Comparison of ENCODE assay signal across 17 cellular contexts in the genomic region with DNA sequence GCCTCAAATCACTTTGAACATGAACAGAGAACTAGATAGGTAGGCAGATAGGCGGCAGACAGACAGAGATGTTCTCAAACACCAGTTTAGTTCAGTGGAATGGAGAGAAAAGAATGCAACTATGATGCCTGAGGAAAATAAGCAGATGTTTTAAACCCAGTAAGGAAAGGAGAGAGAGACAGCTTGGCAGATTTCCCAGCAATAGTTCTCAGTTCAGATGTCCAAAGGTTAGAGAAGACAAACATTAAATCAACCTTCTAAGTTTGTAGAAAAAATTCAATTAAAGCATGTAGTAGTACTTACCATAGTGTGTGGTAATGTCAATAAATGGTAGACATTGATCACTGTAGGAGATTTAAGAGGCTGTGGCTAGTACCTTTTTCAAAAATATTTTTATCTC.
DNase-seq lines count a peak whose midpoint lies in the region; ATAC-seq and TF ChIP-seq lines count a peak whose summit lies in the region.
"Had no signal": no experiment of that assay in that cellular context is flagged by ENCODE, and none has a peak within 500 bp of the region (broad histone marks: within the 10 kb centered on the region; RNA-seq: fewer than 3 reads in every experiment).

No MANE protein-coding gene starts in this region.

- H3K4me1 Mint-ChIP-seq in chondrocyte (ENCODE audit: low read depth), result peaks cover 40% of the 10 kb centered on the region

- no peak overlapping the region for H3K9ac ChIP-seq in liver (ENCODE audit: low read depth in 1 of 2, low read length in 2 of 2)

- DNase-seq in AG10803 (ENCODE audit: low read depth) (peak; percentile 84), NCI-H1694 (lab: John Stamatoyannopoulos, UW) (peak; percentile 47), chondrocyte (ENCODE audit: low spot score) (no peak), left ventricle myocardium superior (no peak), NCI-H146 (lab: John Stamatoyannopoulos, UW) (no peak), NCI-H2227 (lab: John Stamatoyannopoulos, UW; ENCODE audit: unreplicated experiment) (no peak)
- DNase-seq: activated CD4-positive, CD25-positive, alpha-beta regulatory T cell treated with anti-CD3 and anti-CD28 coated beads, Interleukin-2, amount 50 U/mL, for 72 hours; central memory CD4-positive, alpha-beta T cell; esophagus squamous epithelium; left cardiac atrium; NCI-H1048; NK-92 treated with Interleukin-12 subunit alpha and Interleukin-12 subunit beta, amount 100 ng/mL, for 24 hours; stimulated activated CD4-positive, alpha-beta T cell treated with anti-CD3 and anti-CD28 coated beads, Interleukin-2, amount 100 ng/mL, for 48 hours; stimulated activated naive CD8-positive, alpha-beta T cell treated with anti-CD3 and anti-CD28 coated beads, Interleukin-15, Interleukin-2, amounts not matched to agents 100 U/mL and 50 U/mL, for 24 hours had no signal

- H3K4me3 ChIP-seq in AG10803 (ENCODE audit: low read length) (no peak overlapping the region), liver (ENCODE audit: low read depth in 1 of 3, low read length in 3 of 3) (no peak overlapping the region)
- H3K4me3 ChIP-seq: esophagus squamous epithelium had no signal

- no peaks in the 10 kb centered on the region for H3K27me3 ChIP-seq in liver (ENCODE audit: control insufficient read depth in 4 of 4, insufficient read depth in 4 of 4, low read length in 3 of 4)

- no peak for ATAC-seq in GM18867 (IDR thresholded peaks at IDR 0.05; ENCODE audit: unreplicated experiment)
- no peak for ATAC-seq in left ventricle myocardium superior
- ATAC-seq: stimulated activated naive CD8-positive, alpha-beta T cell treated with anti-CD3 and anti-CD28 coated beads, Interleukin-15, Interleukin-2, amounts not matched to agents 100 U/mL and 50 U/mL, for 24 hours had no signal

- no peaks in the 10 kb centered on the region for H3K9me3 ChIP-seq in liver (ENCODE audit: control insufficient read depth in 4 of 4, low read length in 3 of 4)
- H3K9me3 ChIP-seq: esophagus squamous epithelium had no signal

- peaks cover under 1% of the 10 kb centered on the region for H3K36me3 Mint-ChIP-seq in chondrocyte (ENCODE audit: low read depth)

- no peaks in the 10 kb centered on the region for H3K27me3 Mint-ChIP-seq in chondrocyte (ENCODE audit: low read depth)

- H3K36me3 ChIP-seq in liver (ENCODE audit: control insufficient read depth in 4 of 4, insufficient read depth in 3 of 4, low read depth in 1 of 4, low read length in 3 of 4), result no peaks in the 10 kb centered on the region
- H3K36me3 ChIP-seq: esophagus squamous epithelium had no signal

- TF ChIP-seq CTCF in AG10803 (conservative IDR thresholded peaks at IDR 0.05; ENCODE audit: low read length) (no peak), chondrocyte (IDR thresholded peaks at IDR 0.05) (no peak), liver (IDR thresholded peaks at IDR 0.05; ENCODE audit: low read depth, low read length, missing input control) (no peak)

- peaks cover 4 to 20% (median 13%) of the 10 kb centered on the region in 4 donors for H3K4me1 ChIP-seq in liver (ENCODE audit: control insufficient read depth in 4 of 4, insufficient read depth in 4 of 4, low read length in 3 of 4)

- no peak overlapping the region for H3K27ac ChIP-seq in liver (ENCODE audit: low read depth in 1 of 2, low read length in 2 of 2)
- H3K27ac ChIP-seq: C4-2B, esophagus squamous epithelium had no signal

- intact Hi-C loops in left ventricle myocardium superior (cut with micrococcal nuclease), result no loop called here

- peak overlapping the region; percentile 68 for H3K27ac Mint-ChIP-seq in chondrocyte (ENCODE audit: unreplicated experiment)

- H3K9me3 Mint-ChIP-seq in chondrocyte (ENCODE audit: low read depth), result peaks cover 4% of the 10 kb centered on the region

- 35% methylated on average over 1 of the region's 1 CpG for WGBS in liver

- H3K4me3 Mint-ChIP-seq in chondrocyte (ENCODE audit: unreplicated experiment), result no peak overlapping the region

- peak; percentile 30 to 45 for TF ChIP-seq RAD21 in liver (IDR thresholded peaks at IDR 0.05)

TF ChIP-seq in liver, 16 proteins besides CTCF, POLR2A, EP300 and RAD21:
- TF ChIP-seq HNF4A (conservative IDR thresholded peaks at IDR 0.05), result peak; percentile 91 to 92
- TF ChIP-seq GABPA (IDR thresholded peaks at IDR 0.05 in 1 of 2, conservative IDR thresholded peaks at IDR 0.05 in 1 of 2), result no peak
- TF ChIP-seq, protein P1, sequence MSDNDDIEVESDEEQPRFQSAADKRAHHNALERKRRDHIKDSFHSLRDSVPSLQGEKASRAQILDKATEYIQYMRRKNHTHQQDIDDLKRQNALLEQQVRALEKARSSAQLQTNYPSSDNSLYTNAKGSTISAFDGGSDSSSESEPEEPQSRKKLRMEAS (IDR thresholded peaks at IDR 0.05), result no peak
- TF ChIP-seq, protein P2, sequence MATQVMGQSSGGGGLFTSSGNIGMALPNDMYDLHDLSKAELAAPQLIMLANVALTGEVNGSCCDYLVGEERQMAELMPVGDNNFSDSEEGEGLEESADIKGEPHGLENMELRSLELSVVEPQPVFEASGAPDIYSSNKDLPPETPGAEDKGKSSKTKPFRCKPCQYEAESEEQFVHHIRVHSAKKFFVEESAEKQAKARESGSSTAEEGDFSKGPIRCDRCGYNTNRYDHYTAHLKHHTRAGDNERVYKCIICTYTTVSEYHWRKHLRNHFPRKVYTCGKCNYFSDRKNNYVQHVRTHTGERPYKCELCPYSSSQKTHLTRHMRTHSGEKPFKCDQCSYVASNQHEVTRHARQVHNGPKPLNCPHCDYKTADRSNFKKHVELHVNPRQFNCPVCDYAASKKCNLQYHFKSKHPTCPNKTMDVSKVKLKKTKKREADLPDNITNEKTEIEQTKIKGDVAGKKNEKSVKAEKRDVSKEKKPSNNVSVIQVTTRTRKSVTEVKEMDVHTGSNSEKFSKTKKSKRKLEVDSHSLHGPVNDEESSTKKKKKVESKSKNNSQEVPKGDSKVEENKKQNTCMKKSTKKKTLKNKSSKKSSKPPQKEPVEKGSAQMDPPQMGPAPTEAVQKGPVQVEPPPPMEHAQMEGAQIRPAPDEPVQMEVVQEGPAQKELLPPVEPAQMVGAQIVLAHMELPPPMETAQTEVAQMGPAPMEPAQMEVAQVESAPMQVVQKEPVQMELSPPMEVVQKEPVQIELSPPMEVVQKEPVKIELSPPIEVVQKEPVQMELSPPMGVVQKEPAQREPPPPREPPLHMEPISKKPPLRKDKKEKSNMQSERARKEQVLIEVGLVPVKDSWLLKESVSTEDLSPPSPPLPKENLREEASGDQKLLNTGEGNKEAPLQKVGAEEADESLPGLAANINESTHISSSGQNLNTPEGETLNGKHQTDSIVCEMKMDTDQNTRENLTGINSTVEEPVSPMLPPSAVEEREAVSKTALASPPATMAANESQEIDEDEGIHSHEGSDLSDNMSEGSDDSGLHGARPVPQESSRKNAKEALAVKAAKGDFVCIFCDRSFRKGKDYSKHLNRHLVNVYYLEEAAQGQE (IDR thresholded peaks at IDR 0.05), result no peak
- TF ChIP-seq HNF4G (IDR thresholded peaks at IDR 0.05), result peak; percentile 62
- peak; percentile 34 for TF ChIP-seq FOXA2 (IDR thresholded peaks at IDR 0.05)
- TF ChIP-seq, protein P3, sequence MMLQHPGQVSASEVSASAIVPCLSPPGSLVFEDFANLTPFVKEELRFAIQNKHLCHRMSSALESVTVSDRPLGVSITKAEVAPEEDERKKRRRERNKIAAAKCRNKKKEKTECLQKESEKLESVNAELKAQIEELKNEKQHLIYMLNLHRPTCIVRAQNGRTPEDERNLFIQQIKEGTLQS (IDR thresholded peaks at IDR 0.05), result no peak
- peak; percentile 59 to 60 for TF ChIP-seq JUND (IDR thresholded peaks at IDR 0.05)
- TF ChIP-seq EGR1 (IDR thresholded peaks at IDR 0.05; ENCODE audit: low read depth in 2 of 2), result no peak
- peak; percentile 65 for TF ChIP-seq YY1 (IDR thresholded peaks at IDR 0.05)
- peak; percentile 85 for TF ChIP-seq NR2F2 (IDR thresholded peaks at IDR 0.05)
- TF ChIP-seq FOXA1 (IDR thresholded peaks at IDR 0.05), result no peak
- TF ChIP-seq SP1 (IDR thresholded peaks at IDR 0.05), result peak; percentile 51
- peak; percentile 38 to 59 for TF ChIP-seq RXRA (IDR thresholded peaks at IDR 0.05)
- TF ChIP-seq, protein P4, sequence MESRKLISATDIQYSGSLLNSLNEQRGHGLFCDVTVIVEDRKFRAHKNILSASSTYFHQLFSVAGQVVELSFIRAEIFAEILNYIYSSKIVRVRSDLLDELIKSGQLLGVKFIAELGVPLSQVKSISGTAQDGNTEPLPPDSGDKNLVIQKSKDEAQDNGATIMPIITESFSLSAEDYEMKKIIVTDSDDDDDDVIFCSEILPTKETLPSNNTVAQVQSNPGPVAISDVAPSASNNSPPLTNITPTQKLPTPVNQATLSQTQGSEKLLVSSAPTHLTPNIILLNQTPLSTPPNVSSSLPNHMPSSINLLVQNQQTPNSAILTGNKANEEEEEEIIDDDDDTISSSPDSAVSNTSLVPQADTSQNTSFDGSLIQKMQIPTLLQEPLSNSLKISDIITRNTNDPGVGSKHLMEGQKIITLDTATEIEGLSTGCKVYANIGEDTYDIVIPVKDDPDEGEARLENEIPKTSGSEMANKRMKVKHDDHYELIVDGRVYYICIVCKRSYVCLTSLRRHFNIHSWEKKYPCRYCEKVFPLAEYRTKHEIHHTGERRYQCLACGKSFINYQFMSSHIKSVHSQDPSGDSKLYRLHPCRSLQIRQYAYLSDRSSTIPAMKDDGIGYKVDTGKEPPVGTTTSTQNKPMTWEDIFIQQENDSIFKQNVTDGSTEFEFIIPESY (IDR thresholded peaks at IDR 0.05), result peak; percentile 54
- TF ChIP-seq TAF1 (conservative IDR thresholded peaks at IDR 0.05), result no peak

Comparison
In these comparisons a context has a peak if more than half of its experiments do, and no peak if none do; other contexts are left out.
1. DNase-seq: peak in AG10803 (single experiment) and NCI-H1694 (single experiment); none in chondrocyte (single experiment), left ventricle myocardium superior (single experiment), NCI-H146 (single experiment) and NCI-H2227 (single experiment).